ENCODE assay signal across 8 cellular contexts in genomic region chr2:97901862-97902261, GRCh38.
"Had no signal": no experiment of that assay in that cellular context is flagged by ENCODE, and none has a peak within 500 bp of the region (broad histone marks: within the 10 kb centered on the region; RNA-seq: fewer than 3 reads in every experiment).

No MANE protein-coding gene starts in this region.

- H3K9ac ChIP-seq: KMS-11 had no signal

- FAIRE-seq: HepG2, HTR-8/SVneo had no signal

- H3K27ac ChIP-seq: HL-60, KMS-11 had no signal

- ATAC-seq: HepG2 had no signal

- DNase-seq: Karpas-422, Kasumi-1, KBM-7, KG1 had no signal

- H3K4me2 ChIP-seq: KMS-11 had no signal
